Comparison of ENCODE assay signal across 8 cellular contexts in the genomic region with DNA sequence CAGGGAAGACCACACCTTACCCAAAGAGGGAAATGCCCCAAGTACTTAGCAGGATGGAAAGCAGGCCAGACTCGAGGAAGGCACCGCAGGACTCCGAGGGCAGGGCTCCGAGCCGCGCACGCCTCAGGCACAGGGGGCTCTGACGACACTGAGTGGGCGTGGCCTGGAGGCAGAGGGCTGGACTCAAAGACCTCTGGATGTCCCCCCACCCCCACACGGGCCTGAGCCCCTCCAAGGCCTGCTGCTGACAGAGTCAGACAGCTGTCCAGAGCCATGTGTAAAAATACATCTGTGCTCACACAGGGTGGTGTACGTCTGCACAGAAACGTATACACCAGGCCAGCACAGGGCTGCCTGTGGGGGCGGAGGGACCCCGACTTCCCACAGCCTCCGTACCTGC. TPM values are rescaled to one million over a fixed set of nuclear protein-coding genes. Genes with fewer than 3 reads are reported as not detected.
DNase-seq lines count a peak whose midpoint lies in the region; ATAC-seq and TF ChIP-seq lines count a peak whose summit lies in the region.

No MANE protein-coding gene starts in this region.

- peak overlapping the region; percentile 84 for H3K4me3 Mint-ChIP-seq in activated T-cell treated with anti-CD3 and anti-CD28 coated beads, Interleukin-2, amount 50 U/mL, for 4 hours

- no peak overlapping the region; the same call in 1 of the 2 replicates for H3K27ac ChIP-seq in Karpas-422 (ENCODE audit: low read length)
- H3K27ac ChIP-seq in osteoblast (ENCODE audit: low read depth, low read length), result peak overlapping the region; percentile 51

- no peaks in the 10 kb centered on the region for H3K9me3 ChIP-seq in Karpas-422 (ENCODE audit: low read length)
- H3K9me3 ChIP-seq in osteoblast (ENCODE audit: low read depth, low read length), result no peaks in the 10 kb centered on the region

- TF ChIP-seq CTCF in fibroblast of the aortic adventitia (IDR thresholded peaks at IDR 0.05; ENCODE audit: insufficient read depth, low read length) (no peak), osteoblast (IDR thresholded peaks at IDR 0.05; ENCODE audit: extremely low read depth, low read depth, low read length) (no peak)

- H3K4me3 ChIP-seq in Karpas-422 (ENCODE audit: low read length), result peak overlapping the region; percentile 88
- peak overlapping the region; percentile 82 for H3K4me3 ChIP-seq in fibroblast of the aortic adventitia (ENCODE audit: low read depth, low read length)
- peak overlapping the region; percentile 83 for H3K4me3 ChIP-seq in osteoblast (ENCODE audit: insufficient read depth, low read length)

- peaks cover 40% of the 10 kb centered on the region for H3K4me1 Mint-ChIP-seq in activated T-cell treated with anti-CD3 and anti-CD28 coated beads, Interleukin-2, amount 50 U/mL, for 4 hours (ENCODE audit: low read depth)

- H3K36me3 Mint-ChIP-seq in activated T-cell treated with anti-CD3 and anti-CD28 coated beads, Interleukin-2, amount 50 U/mL, for 4 hours (ENCODE audit: insufficient read depth), result peaks cover 2% of the 10 kb centered on the region

- H3K4me1 ChIP-seq in Karpas-422 (ENCODE audit: low read length) (peaks cover 38% of the 10 kb centered on the region), osteoblast (ENCODE audit: insufficient read depth, low read length) (peaks cover 12% of the 10 kb centered on the region)

- H3K79me2 ChIP-seq in Karpas-422 (ENCODE audit: low read length) (peaks cover 56% of the 10 kb centered on the region), osteoblast (ENCODE audit: insufficient read depth, low read length) (peaks cover 58% of the 10 kb centered on the region)

- H3K36me3 ChIP-seq in Karpas-422 (ENCODE audit: insufficient read depth, low read length) (no peaks in the 10 kb centered on the region), osteoblast (ENCODE audit: insufficient read depth, low read length) (peaks cover 7% of the 10 kb centered on the region)

- ATAC-seq in activated T-cell treated with anti-CD3 and anti-CD28 coated beads, Interleukin-2, amount 50 U/mL, for 4 hours, result peak; percentile 13 to 23
- ATAC-seq in GM18867 (IDR thresholded peaks at IDR 0.05; ENCODE audit: unreplicated experiment) (no peak), GM18519 (IDR thresholded peaks at IDR 0.05; ENCODE audit: low FRiP score, unreplicated experiment) (no peak), GM19467 (IDR thresholded peaks at IDR 0.05; ENCODE audit: unreplicated experiment) (no peak)

- H3K9me3 Mint-ChIP-seq in activated T-cell treated with anti-CD3 and anti-CD28 coated beads, Interleukin-2, amount 50 U/mL, for 4 hours, result no peaks in the 10 kb centered on the region

- H4K20me1 ChIP-seq in Karpas-422 (ENCODE audit: insufficient read depth, low read depth, low read length), result peaks cover 57% of the 10 kb centered on the region
- H4K20me1 ChIP-seq in osteoblast (ENCODE audit: insufficient read depth, low read length), result peaks cover 52% of the 10 kb centered on the region

- H3K27me3 ChIP-seq in Karpas-422 (ENCODE audit: low read length) (no peaks in the 10 kb centered on the region), osteoblast (ENCODE audit: insufficient read depth, low read length) (no peaks in the 10 kb centered on the region)

- no peaks in the 10 kb centered on the region for H3K27me3 Mint-ChIP-seq in activated T-cell treated with anti-CD3 and anti-CD28 coated beads, Interleukin-2, amount 50 U/mL, for 4 hours (ENCODE audit: low read depth)

- H3K4me2 ChIP-seq in Karpas-422 (ENCODE audit: low read depth, low read length, poor library complexity, severe bottlenecking), result peak overlapping the region; percentile 96
- H3K4me2 ChIP-seq in osteoblast (ENCODE audit: insufficient read depth, low read length), result peak overlapping the region; percentile 85

- DNase-seq in COLO829 (ENCODE audit: low spot score) (peak; percentile 72), Karpas-422 (no peak), fibroblast of the aortic adventitia (ENCODE audit: low read depth) (peak; percentile 58), osteoblast (ENCODE audit: insufficient read length, low spot score, missing footprints) (peak; percentile 99)
- peak; percentile 35 for DNase-seq in activated T-cell treated with anti-CD3 and anti-CD28 coated beads, Interleukin-2, amount 50 U/mL, for 4 hours

- no peaks in the 10 kb centered on the region for H3K9me2 ChIP-seq in Karpas-422 (replicated peaks; ENCODE audit: insufficient read depth, low read length)

- H3K9ac ChIP-seq in Karpas-422 (ENCODE audit: low read length), result peak overlapping the region; percentile 83

- H2AFZ ChIP-seq in Karpas-422 (ENCODE audit: low read length), result no peak overlapping the region
- no peak overlapping the region for H2AFZ ChIP-seq in osteoblast (ENCODE audit: low read length)

RNA-seq across cellular contexts. Expression of a gene that starts 1.4 kb away (rescaled TPM):
- 70.4 and 127 TPM in 2 replicates for total RNA-seq in Karpas-422 (2014; rRNA removed; shearing (Covaris generic); ENCODE audit: low replicate concordance)
- total RNA-seq in activated T-cell treated with anti-CD3 and anti-CD28 coated beads, Interleukin-2, amount 50 U/mL, for 4 hours, result 100 to 1,000 TPM; 107 to 124 (median 116) TPM
- total RNA-seq in fibroblast of the aortic adventitia (ENCODE audit: low replicate concordance) (93.1 and 127 TPM in 2 replicates), osteoblast (156 and 188 TPM in 2 replicates)

RNA-seq across cellular contexts. Expression of a gene that starts 6.8 kb away (rescaled TPM):
- 0.45 and 2.6 TPM in 2 replicates for total RNA-seq in Karpas-422 (2014; rRNA removed; shearing (Covaris generic); ENCODE audit: low replicate concordance)
- total RNA-seq in activated T-cell treated with anti-CD3 and anti-CD28 coated beads, Interleukin-2, amount 50 U/mL, for 4 hours, result 1 to 10 TPM; 3.6 to 4.1 (median 4.0) TPM
- total RNA-seq in fibroblast of the aortic adventitia (ENCODE audit: low replicate concordance) (2.5 and 5.0 TPM in 2 replicates), osteoblast (2.9 TPM in 2 replicates)

RNA-seq across cellular contexts. Expression of a gene that starts 41.2 kb away (rescaled TPM):
- total RNA-seq in Karpas-422 (2014; rRNA removed; shearing (Covaris generic); ENCODE audit: low replicate concordance), result 68.1 and 212 TPM in 2 replicates
- total RNA-seq in activated T-cell treated with anti-CD3 and anti-CD28 coated beads, Interleukin-2, amount 50 U/mL, for 4 hours, result 100 to 1,000 TPM; 135 to 157 (median 149) TPM
- total RNA-seq in fibroblast of the aortic adventitia (ENCODE audit: low replicate concordance), result 79.4 and 87.3 TPM in 2 replicates
- total RNA-seq in osteoblast, result 57.2 and 62.2 TPM in 2 replicates

Comparison
In these comparisons a context has a peak if more than half of its experiments do, and no peak if none do; other contexts are left out.
1. ATAC-seq: peak in activated T-cell treated with anti-CD3 and anti-CD28 coated beads, Interleukin-2, amount 50 U/mL, for 4 hours (2 of 2); none in GM18867 (single experiment), GM18519 (single experiment) and GM19467 (single experiment).
2. Peak in every context shown above with its lines, with median percentiles within 50 percentile points of each other: H3K4me3 ChIP-seq.